Comparison of ENCODE assay signal across 2 cellular contexts in the genomic region with DNA sequence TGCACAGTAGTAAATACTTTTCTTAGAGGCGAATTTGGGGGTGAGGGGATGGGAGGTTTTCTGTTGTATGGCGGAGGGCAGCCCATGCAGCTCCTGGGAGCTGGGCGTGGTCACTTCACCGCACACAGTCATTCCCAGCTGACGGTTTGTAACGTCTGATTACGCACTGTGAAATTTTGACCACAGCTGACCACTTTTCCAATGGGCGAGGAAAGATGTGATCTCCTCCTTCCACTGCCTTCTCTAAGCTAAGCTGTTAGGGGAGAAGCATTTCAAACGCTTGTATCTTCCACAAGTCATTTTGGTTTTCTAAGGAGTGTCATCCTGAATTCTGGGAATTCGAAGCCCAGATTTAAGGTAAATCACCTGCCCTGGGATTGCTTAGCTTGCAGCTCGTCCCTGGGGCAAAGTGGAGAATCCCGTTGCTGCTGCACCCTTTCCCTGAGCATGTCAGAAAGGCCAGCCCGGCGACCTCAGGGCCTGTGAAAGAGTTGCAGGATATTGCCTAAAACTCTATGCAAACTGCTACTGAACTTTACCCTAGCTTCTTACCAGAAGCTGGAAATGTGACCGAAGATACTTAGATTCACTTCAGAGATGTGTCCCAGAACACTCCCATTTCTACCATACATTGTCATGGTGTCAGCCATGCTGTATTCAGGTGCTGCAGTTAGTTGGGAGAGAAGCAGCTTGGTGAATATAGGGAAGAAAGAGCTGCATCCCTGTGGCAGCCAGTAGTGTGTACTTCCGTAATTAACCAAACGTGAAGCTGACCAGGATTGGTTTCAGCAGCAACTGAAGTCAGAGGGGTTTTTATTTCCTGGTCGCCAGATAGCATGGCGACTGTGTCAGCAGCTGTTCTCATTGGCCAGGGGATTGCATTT.
A peak's percentile ranks its signal among the peaks of the same experiment; 100 is the strongest.
TF ChIP-seq lines count a peak whose summit lies in the region.

No MANE protein-coding gene starts in this region.

TF ChIP-seq in WTC11, 78 proteins besides CTCF, POLR2A, EP300 and RAD21 (continued from another document):
- TF ChIP-seq USF1 (CRISPR knock-in tag; IDR thresholded peaks at IDR 0.05), result no peak
- TF ChIP-seq NR1H2 (CRISPR knock-in tag; IDR thresholded peaks at IDR 0.05), result no peak

TF ChIP-seq in liver, 16 proteins besides CTCF, POLR2A, EP300 and RAD21:
- TF ChIP-seq, protein P1, sequence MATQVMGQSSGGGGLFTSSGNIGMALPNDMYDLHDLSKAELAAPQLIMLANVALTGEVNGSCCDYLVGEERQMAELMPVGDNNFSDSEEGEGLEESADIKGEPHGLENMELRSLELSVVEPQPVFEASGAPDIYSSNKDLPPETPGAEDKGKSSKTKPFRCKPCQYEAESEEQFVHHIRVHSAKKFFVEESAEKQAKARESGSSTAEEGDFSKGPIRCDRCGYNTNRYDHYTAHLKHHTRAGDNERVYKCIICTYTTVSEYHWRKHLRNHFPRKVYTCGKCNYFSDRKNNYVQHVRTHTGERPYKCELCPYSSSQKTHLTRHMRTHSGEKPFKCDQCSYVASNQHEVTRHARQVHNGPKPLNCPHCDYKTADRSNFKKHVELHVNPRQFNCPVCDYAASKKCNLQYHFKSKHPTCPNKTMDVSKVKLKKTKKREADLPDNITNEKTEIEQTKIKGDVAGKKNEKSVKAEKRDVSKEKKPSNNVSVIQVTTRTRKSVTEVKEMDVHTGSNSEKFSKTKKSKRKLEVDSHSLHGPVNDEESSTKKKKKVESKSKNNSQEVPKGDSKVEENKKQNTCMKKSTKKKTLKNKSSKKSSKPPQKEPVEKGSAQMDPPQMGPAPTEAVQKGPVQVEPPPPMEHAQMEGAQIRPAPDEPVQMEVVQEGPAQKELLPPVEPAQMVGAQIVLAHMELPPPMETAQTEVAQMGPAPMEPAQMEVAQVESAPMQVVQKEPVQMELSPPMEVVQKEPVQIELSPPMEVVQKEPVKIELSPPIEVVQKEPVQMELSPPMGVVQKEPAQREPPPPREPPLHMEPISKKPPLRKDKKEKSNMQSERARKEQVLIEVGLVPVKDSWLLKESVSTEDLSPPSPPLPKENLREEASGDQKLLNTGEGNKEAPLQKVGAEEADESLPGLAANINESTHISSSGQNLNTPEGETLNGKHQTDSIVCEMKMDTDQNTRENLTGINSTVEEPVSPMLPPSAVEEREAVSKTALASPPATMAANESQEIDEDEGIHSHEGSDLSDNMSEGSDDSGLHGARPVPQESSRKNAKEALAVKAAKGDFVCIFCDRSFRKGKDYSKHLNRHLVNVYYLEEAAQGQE (IDR thresholded peaks at IDR 0.05), result no peak
- no peak for TF ChIP-seq FOXA2 (IDR thresholded peaks at IDR 0.05)
- TF ChIP-seq GABPA (IDR thresholded peaks at IDR 0.05 in 1 of 2, conservative IDR thresholded peaks at IDR 0.05 in 1 of 2), result no peak
- TF ChIP-seq JUND (IDR thresholded peaks at IDR 0.05), result peak in 1 of 2 donors; percentile 22
- TF ChIP-seq ZBTB33 (IDR thresholded peaks at IDR 0.05), result no peak
- TF ChIP-seq HNF4G (IDR thresholded peaks at IDR 0.05), result peak; percentile 25
- TF ChIP-seq NR2F2 (IDR thresholded peaks at IDR 0.05), result peak; percentile 48
- TF ChIP-seq TAF1 (conservative IDR thresholded peaks at IDR 0.05), result no peak
- no peak for TF ChIP-seq ATF3 (IDR thresholded peaks at IDR 0.05)
- no peak for TF ChIP-seq EGR1 (IDR thresholded peaks at IDR 0.05; ENCODE audit: low read depth in 2 of 2)
- TF ChIP-seq YY1 (IDR thresholded peaks at IDR 0.05), result peak; percentile 44
- no peak for TF ChIP-seq FOXA1 (IDR thresholded peaks at IDR 0.05)
- TF ChIP-seq RXRA (IDR thresholded peaks at IDR 0.05), result peak; percentile 77 to 80
- TF ChIP-seq SP1 (IDR thresholded peaks at IDR 0.05), result peak; percentile 82
- TF ChIP-seq, protein P2, sequence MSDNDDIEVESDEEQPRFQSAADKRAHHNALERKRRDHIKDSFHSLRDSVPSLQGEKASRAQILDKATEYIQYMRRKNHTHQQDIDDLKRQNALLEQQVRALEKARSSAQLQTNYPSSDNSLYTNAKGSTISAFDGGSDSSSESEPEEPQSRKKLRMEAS (IDR thresholded peaks at IDR 0.05), result peak; percentile 30
- peak; percentile 82 to 83 for TF ChIP-seq HNF4A (conservative IDR thresholded peaks at IDR 0.05)
